ENCODE assay signal across 6 cellular contexts in genomic region chr19:10568444-10568825, GRCh38. TPM values are rescaled to one million over a fixed set of nuclear protein-coding genes. Genes with fewer than 3 reads are reported as not detected.
DNase-seq lines count a peak whose midpoint lies in the region; ATAC-seq and TF ChIP-seq lines count a peak whose summit lies in the region.

No MANE protein-coding gene starts in this region.

- DNase-seq in DMS79 treated with DMSO at 0.1 percent for 48 hours (lab: John Stamatoyannopoulos, UW), result peak; percentile 56
- peak; percentile 41 for DNase-seq in activated T-helper 9 cell treated with anti-CD3 and anti-CD28 coated beads, Interleukin-2, amount 50 U/mL, for 16 hours (ENCODE audit: low read depth)
- DNase-seq in lower leg skin (ENCODE audit: low spot score in 2 of 2), result no peak
- DNase-seq in GF-D8 (lab: John Stamatoyannopoulos, UW), result no peak

- no peak for TF ChIP-seq CTCF in lower leg skin (IDR thresholded peaks at IDR 0.05)

- intact Hi-C loops in lower leg skin (cut with DNase I; ENCODE audit: low total_unique reads), result no loop called here

- ATAC-seq in HG03097 (IDR thresholded peaks at IDR 0.05; ENCODE audit: low FRiP score, unreplicated experiment) (peak; percentile 5), GM21515 (IDR thresholded peaks at IDR 0.05; ENCODE audit: unreplicated experiment) (no peak)

- TF ChIP-seq POLR2A in lower leg skin (IDR thresholded peaks at IDR 0.05), result no peak

- H3K4me3 ChIP-seq in lower leg skin (ENCODE audit: low read depth, poor library complexity, severe bottlenecking), result peak overlapping the region; percentile 51

- 0% methylated on average over 1 to 26 of the region's 49 CpGs for WGBS in lower leg skin, 2 donors

RNA-seq across cellular contexts. Expression of gene CDKN2D, which starts 0.3 kb away (rescaled TPM):
- total RNA-seq in lower leg skin, result 10 to 100 TPM; 11.4 to 14.8 (median 12.8) TPM

RNA-seq across cellular contexts. Expression of gene KRI1, which starts 2.6 kb away (rescaled TPM):
- 10 to 100 TPM; 23.8 to 59.3 (median 29.4) TPM for total RNA-seq in lower leg skin

RNA-seq across cellular contexts. Expression of gene AP1M2, which starts 18.7 kb away (rescaled TPM):
- 10 to 100 TPM; 61.3 to 70.3 (median 63.8) TPM for total RNA-seq in lower leg skin

RNA-seq across cellular contexts. Expression of gene ATG4D, which starts 24.7 kb away (rescaled TPM):
- 100 to 1,000 TPM in 1 of 4 donors, 10 to 100 TPM in 3; 58.5 to 106 (median 71.4) TPM for total RNA-seq in lower leg skin

RNA-seq across cellular contexts. Expression of gene S1PR5, which starts 51.2 kb away (rescaled TPM):
- 10 to 100 TPM; 34.9 to 64.0 (median 42.3) TPM for total RNA-seq in lower leg skin

Comparison
In these comparisons a context has a peak if more than half of its experiments do, and no peak if none do; other contexts are left out.
1. DNase-seq: peak in DMS79 treated with DMSO at 0.1 percent for 48 hours (single experiment) and activated T-helper 9 cell treated with anti-CD3 and anti-CD28 coated beads, Interleukin-2, amount 50 U/mL, for 16 hours (single experiment); none in lower leg skin (0 of 2) and GF-D8 (single experiment).